In the genomic region with DNA sequence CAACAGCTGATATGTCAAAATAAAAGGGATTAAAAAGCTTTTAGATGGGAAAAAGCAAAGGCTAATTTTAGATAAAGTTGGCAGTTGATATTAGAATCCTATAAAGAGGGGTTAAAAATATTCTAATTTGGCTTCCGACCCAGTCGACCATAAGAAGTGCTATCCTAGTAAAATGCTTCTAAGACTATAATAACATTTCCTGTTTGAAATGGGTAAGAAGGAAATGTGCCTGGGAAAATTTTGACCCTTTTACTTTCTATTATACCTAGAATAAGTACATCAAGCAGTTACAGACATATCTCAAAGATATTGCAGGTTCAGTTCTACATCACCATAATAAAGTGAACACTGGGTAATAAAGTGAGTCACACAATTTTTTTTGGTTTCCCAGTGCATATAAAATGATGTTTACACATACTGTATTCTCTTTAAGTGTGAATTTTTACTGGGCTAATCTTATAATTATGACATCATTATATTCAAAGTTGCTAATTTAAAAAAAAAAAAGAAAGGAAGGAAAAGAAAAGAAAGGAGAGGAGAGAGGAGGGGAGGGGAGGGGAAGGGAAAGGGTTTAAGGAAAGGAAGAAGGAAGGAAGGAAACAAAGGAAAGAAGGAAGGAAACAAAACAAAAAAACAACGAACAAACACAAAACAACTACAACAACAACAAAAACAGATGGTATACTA, we compare ENCODE assay signal across 26 cellular contexts.
"Had no signal": no experiment of that assay in that cellular context is flagged by ENCODE, and none has a peak within 500 bp of the region (broad histone marks: within the 10 kb centered on the region; RNA-seq: fewer than 3 reads in every experiment).

No MANE protein-coding gene starts in this region.

- H3K4me3 Mint-ChIP-seq: immature natural killer cell; mesothelial cell of epicardium; naive thymus-derived CD4-positive, alpha-beta T cell; natural killer cell treated with Interleukin-12 subunit alpha and Interleukin-12 subunit beta and Interleukin-15 and Interleukin-18, amount 100 ng/mL, for 72 hours; stimulated activated effector memory CD8-positive, alpha-beta T cell treated with anti-CD3 and anti-CD28 coated beads, Interleukin-12 subunit alpha, Interleukin-12 subunit beta, amount 100 ng/mL, for 72 hours; stimulated activated naive CD8-positive, alpha-beta T cell treated with anti-CD3 and anti-CD28 coated beads, Interleukin-15, Interleukin-2, amounts not matched to agents 100 ng/mL and 50 ng/mL, for 24 hours had no signal

- H3K36me3 ChIP-seq: left ventricle myocardium inferior, ovary, right atrium auricular region, spleen, suprapubic skin, thoracic aorta, tibial artery, upper lobe of right lung had no signal

- H3K27me3 Mint-ChIP-seq: progenitor cell of endocrine pancreas had no signal

- H3K36me3 Mint-ChIP-seq: immature natural killer cell; mesothelial cell of epicardium; naive thymus-derived CD4-positive, alpha-beta T cell; natural killer cell treated with Interleukin-12 subunit alpha and Interleukin-12 subunit beta and Interleukin-15 and Interleukin-18, amount 100 ng/mL, for 72 hours; stimulated activated effector memory CD8-positive, alpha-beta T cell treated with anti-CD3 and anti-CD28 coated beads, Interleukin-12 subunit alpha, Interleukin-12 subunit beta, amount 100 ng/mL, for 72 hours had no signal

- H3K4me1 ChIP-seq: left ventricle myocardium inferior, right atrium auricular region, spleen, suprapubic skin, tibial artery, upper lobe of right lung had no signal

- H3K27ac ChIP-seq: left ventricle myocardium inferior, ovary, right atrium auricular region, skin epidermis, spleen, suprapubic skin, thoracic aorta, tibial artery, upper lobe of right lung had no signal

- H3K27ac Mint-ChIP-seq: immature natural killer cell; mesothelial cell of epicardium; naive thymus-derived CD4-positive, alpha-beta T cell; natural killer cell treated with Interleukin-12 subunit alpha and Interleukin-12 subunit beta and Interleukin-15 and Interleukin-18, amount 100 ng/mL, for 72 hours; progenitor cell of endocrine pancreas; stimulated activated effector memory CD8-positive, alpha-beta T cell treated with anti-CD3 and anti-CD28 coated beads, Interleukin-12 subunit alpha, Interleukin-12 subunit beta, amount 100 ng/mL, for 72 hours; stimulated activated naive CD8-positive, alpha-beta T cell treated with anti-CD3 and anti-CD28 coated beads, Interleukin-15, Interleukin-2, amounts not matched to agents 100 ng/mL and 50 ng/mL, for 24 hours had no signal

- FAIRE-seq: islet of Langerhans, kidney, urothelium cell line had no signal

- DNase-seq: hypothalamus; immature natural killer cell; kidney; left ventricle myocardium inferior; mesendoderm; naive thymus-derived CD4-positive, alpha-beta T cell; ovary; spleen; stimulated activated CD4-positive, alpha-beta T cell treated with anti-CD3 and anti-CD28 coated beads, Interleukin-4, amount 100 ng/mL, for 24 hours; stimulated activated naive CD4-positive, alpha-beta T cell; tibial artery; trophoblast cell; upper lobe of right lung had no signal

- H3K4me1 Mint-ChIP-seq: immature natural killer cell; mesothelial cell of epicardium; naive thymus-derived CD4-positive, alpha-beta T cell; stimulated activated effector memory CD8-positive, alpha-beta T cell treated with anti-CD3 and anti-CD28 coated beads, Interleukin-12 subunit alpha, Interleukin-12 subunit beta, amount 100 ng/mL, for 72 hours had no signal

- H3K27me3 ChIP-seq: ovary, right atrium auricular region, suprapubic skin, tibial artery, upper lobe of right lung had no signal

- H3K4me3 ChIP-seq: left ventricle myocardium inferior, lung, ovary, right atrium auricular region, skin epidermis, spleen, suprapubic skin, thoracic aorta, tibial artery, upper lobe of right lung had no signal

- ATAC-seq: naive thymus-derived CD4-positive, alpha-beta T cell; natural killer cell treated with Interleukin-12 subunit alpha and Interleukin-12 subunit beta and Interleukin-15 and Interleukin-18, amount 100 ng/mL, for 72 hours; sciatic nerve; stimulated activated effector memory CD8-positive, alpha-beta T cell treated with anti-CD3 and anti-CD28 coated beads, Interleukin-12 subunit alpha, Interleukin-12 subunit beta, amount 100 ng/mL, for 72 hours; upper lobe of right lung had no signal

- H3K9me3 Mint-ChIP-seq: natural killer cell treated with Interleukin-12 subunit alpha and Interleukin-12 subunit beta and Interleukin-15 and Interleukin-18, amount 100 ng/mL, for 72 hours; stimulated activated effector memory CD8-positive, alpha-beta T cell treated with anti-CD3 and anti-CD28 coated beads, Interleukin-12 subunit alpha, Interleukin-12 subunit beta, amount 100 ng/mL, for 72 hours; stimulated activated naive CD8-positive, alpha-beta T cell treated with anti-CD3 and anti-CD28 coated beads, Interleukin-15, Interleukin-2, amounts not matched to agents 100 ng/mL and 50 ng/mL, for 24 hours had no signal

- H3K9me3 ChIP-seq: ovary, right atrium auricular region, spleen, suprapubic skin, thoracic aorta, tibial artery, upper lobe of right lung had no signal
